In the genomic region with DNA sequence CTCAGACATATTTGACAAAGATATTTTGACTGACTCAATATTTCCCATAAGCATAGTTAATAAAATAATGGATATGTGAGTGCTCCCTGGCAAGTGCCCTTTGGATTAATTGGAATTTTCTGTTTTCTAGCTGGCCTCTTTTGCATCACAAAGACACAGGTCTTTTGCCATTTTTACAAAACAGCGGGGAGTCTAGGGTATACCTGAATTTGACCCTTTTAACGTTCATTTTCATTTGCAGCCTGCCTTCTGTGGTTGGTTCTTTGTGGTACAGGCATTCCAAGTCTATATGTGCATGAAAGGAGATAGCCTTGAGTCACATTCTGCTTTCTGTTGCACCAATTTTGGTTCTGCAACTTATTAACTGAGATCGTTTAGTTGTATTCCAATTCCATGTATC, we compare ENCODE assay signal across 32 cellular contexts.
"Had no signal": no experiment of that assay in that cellular context is flagged by ENCODE, and none has a peak within 500 bp of the region (broad histone marks: within the 10 kb centered on the region; RNA-seq: fewer than 3 reads in every experiment).

No MANE protein-coding gene starts in this region.

- H3K27ac ChIP-seq: adrenal gland, SJSA1, VCaP had no signal

- H3K36me3 Mint-ChIP-seq: activated CD8-positive, alpha-beta memory T cell treated with anti-CD3 and anti-CD28 coated beads, Interleukin-2, amount 10 ng/mL, durations not matched to agents 7 days and 5 days; activated naive CD4-positive, alpha-beta T cell treated with anti-CD3 and anti-CD28 coated beads, Interleukin-2, amount 50 U/mL, for 24 hours; brain had no signal

- H3K4me3 ChIP-seq: adrenal gland, K562, SJSA1 had no signal

- H3K4me2 ChIP-seq: SK-N-SH had no signal

- H3K36me3 ChIP-seq: adrenal gland, SJSA1 had no signal

- H3K9ac ChIP-seq: SK-N-SH had no signal

- H3K4me1 ChIP-seq: adrenal gland, SJSA1 had no signal

- H3K4me1 Mint-ChIP-seq: activated CD4-positive, alpha-beta memory T cell treated with anti-CD3 and anti-CD28 coated beads, Interleukin-2, amount 10 ng/mL, durations not matched to agents 7 days and 5 days; activated CD8-positive, alpha-beta memory T cell treated with anti-CD3 and anti-CD28 coated beads, Interleukin-2, amount 10 ng/mL, durations not matched to agents 7 days and 5 days; activated naive CD4-positive, alpha-beta T cell treated with anti-CD3 and anti-CD28 coated beads, Interleukin-2, amount 50 U/mL, for 24 hours; activated T-helper 17 cell treated with anti-CD3 and anti-CD28 coated beads, Interleukin-2, amount 50 U/mL, for 72 hours; T-helper 17 cell had no signal

- H3K4me3 Mint-ChIP-seq: activated CD4-positive, alpha-beta memory T cell treated with anti-CD3 and anti-CD28 coated beads, Interleukin-2, amount 10 ng/mL, durations not matched to agents 7 days and 5 days; activated CD8-positive, alpha-beta memory T cell treated with anti-CD3 and anti-CD28 coated beads, Interleukin-2, amount 10 ng/mL, durations not matched to agents 7 days and 5 days; activated naive CD4-positive, alpha-beta T cell treated with anti-CD3 and anti-CD28 coated beads, Interleukin-2, amount 50 U/mL, for 24 hours; activated T-helper 17 cell treated with anti-CD3 and anti-CD28 coated beads, Interleukin-2, amount 50 U/mL, for 72 hours; brain; T-helper 17 cell had no signal

- H3K9me3 ChIP-seq: adrenal gland, SJSA1, SK-N-SH had no signal

- ATAC-seq: activated CD8-positive, alpha-beta memory T cell treated with anti-CD3 and anti-CD28 coated beads, Interleukin-2, amount 10 ng/mL, durations not matched to agents 7 days and 5 days; activated T-helper 17 cell treated with anti-CD3 and anti-CD28 coated beads, Interleukin-2, amount 50 U/mL, for 72 hours; K562; T-helper 17 cell had no signal

- H3K27me3 Mint-ChIP-seq: activated naive CD4-positive, alpha-beta T cell treated with anti-CD3 and anti-CD28 coated beads, Interleukin-2, amount 50 U/mL, for 24 hours; brain had no signal

- H3K27me3 ChIP-seq: adrenal gland, SJSA1 had no signal

- H3K9me3 Mint-ChIP-seq: activated CD4-positive, alpha-beta memory T cell treated with anti-CD3 and anti-CD28 coated beads, Interleukin-2, amount 10 ng/mL, durations not matched to agents 7 days and 5 days; activated naive CD4-positive, alpha-beta T cell treated with anti-CD3 and anti-CD28 coated beads, Interleukin-2, amount 50 U/mL, for 24 hours; activated T-helper 17 cell treated with anti-CD3 and anti-CD28 coated beads, Interleukin-2, amount 50 U/mL, for 72 hours; brain had no signal

- H3K9me2 ChIP-seq: SK-N-SH had no signal

- DNase-seq: activated CD4-positive, alpha-beta memory T cell treated with anti-CD3 and anti-CD28 coated beads, Interleukin-2, amount 10 ng/mL, durations not matched to agents 7 days and 5 days; activated CD4-positive, alpha-beta T cell treated with anti-CD3 and anti-CD28 coated beads for 1 hour; activated CD4-positive, alpha-beta T cell treated with anti-CD3 and anti-CD28 coated beads for 48 hours; activated CD4-positive, CD25-positive, alpha-beta regulatory T cell; activated CD8-positive, alpha-beta memory T cell treated with anti-CD3 and anti-CD28 coated beads for 24 hours; activated CD8-positive, alpha-beta memory T cell treated with anti-CD3 and anti-CD28 coated beads, Interleukin-2, amount 10 ng/mL, durations not matched to agents 7 days and 5 days; activated CD8-positive, alpha-beta memory T cell treated with anti-CD3 and anti-CD28 coated beads, Interleukin-2, amount 50 U/mL, for 48 hours; activated gamma-delta T cell; activated naive CD4-positive, alpha-beta T cell treated with Interleukin-2 at 50 U/mL for 16 hours; activated T-cell treated with anti-CD3 and anti-CD28 coated beads, Interleukin-2, amount 50 U/mL, for 48 hours; adrenal gland; caudate nucleus; cerebellar nuclear complex; NCI-H1105 treated with DMSO at 0.1 percent for 48 hours; NCI-H1436; NCI-H1694; NCI-H1930; NCI-H2081 treated with DMSO at 0.1 percent for 48 hours; NCI-H2171; NCI-H510A; NCI-H526; NCI-H748 treated with DMSO at 0.1 percent for 48 hours; NK-92 treated with Interleukin-12 subunit alpha and Interleukin-12 subunit beta, amount 100 ng/mL, for 24 hours; SHP77 treated with DMSO at 0.1 percent for 48 hours; SK-N-SH; T-helper 17 cell had no signal

- H3K27ac Mint-ChIP-seq: activated CD4-positive, alpha-beta memory T cell treated with anti-CD3 and anti-CD28 coated beads, Interleukin-2, amount 10 ng/mL, durations not matched to agents 7 days and 5 days; activated CD8-positive, alpha-beta memory T cell treated with anti-CD3 and anti-CD28 coated beads, Interleukin-2, amount 10 ng/mL, durations not matched to agents 7 days and 5 days; activated naive CD4-positive, alpha-beta T cell treated with anti-CD3 and anti-CD28 coated beads, Interleukin-2, amount 50 U/mL, for 24 hours; activated T-helper 17 cell treated with anti-CD3 and anti-CD28 coated beads, Interleukin-2, amount 50 U/mL, for 72 hours; T-helper 17 cell had no signal
